ENCODE assay signal across 21 cellular contexts in the genomic region with DNA sequence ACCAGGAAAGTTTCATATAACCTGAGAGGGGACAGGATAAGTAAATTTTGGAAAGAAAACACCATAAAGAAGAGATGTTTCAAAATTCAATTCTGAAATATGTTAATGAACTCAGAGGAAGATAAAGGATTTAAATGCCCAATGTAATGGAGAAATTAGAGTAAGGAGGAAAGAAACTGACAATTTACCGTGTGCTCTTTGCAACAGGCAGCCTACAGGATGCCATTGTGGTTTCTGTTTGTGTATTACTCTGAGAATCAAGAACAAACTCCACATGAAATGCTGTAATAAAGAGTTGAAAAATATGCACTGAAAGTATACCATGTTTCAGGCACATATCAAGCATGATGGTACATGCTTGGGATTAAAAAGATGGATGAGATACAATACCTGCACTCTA. TPM values are rescaled to one million over a fixed set of nuclear protein-coding genes. Genes with fewer than 3 reads are reported as not detected.
DNase-seq lines count a peak whose midpoint lies in the region; ATAC-seq, FAIRE-seq and TF ChIP-seq lines count a peak whose summit lies in the region.
"Had no signal": no experiment of that assay in that cellular context is flagged by ENCODE, and none has a peak within 500 bp of the region (broad histone marks: within the 10 kb centered on the region; RNA-seq: fewer than 3 reads in every experiment).

No MANE protein-coding gene starts in this region.

- H3K4me1 ChIP-seq in CD4-positive, CD25-positive, alpha-beta regulatory T cell (ENCODE audit: control insufficient read depth, insufficient read depth, low read length, poor library complexity, severe bottlenecking), result peaks cover 34% of the 10 kb centered on the region
- H3K4me1 ChIP-seq in OCI-LY1 (ENCODE audit: insufficient read depth, low read length, severe bottlenecking), result peaks cover 60% of the 10 kb centered on the region
- peaks cover 9 to 14% (median 10%) of the 10 kb centered on the region in 3 donors for H3K4me1 ChIP-seq in pancreas
- H3K4me1 ChIP-seq in upper lobe of left lung, result peaks cover 3 to 12% (median 9%) of the 10 kb centered on the region in 4 donors
- H3K4me1 ChIP-seq: upper lobe of right lung had no signal

- no peaks in the 10 kb centered on the region for H3K27me3 Mint-ChIP-seq in CD4-positive, CD25-positive, alpha-beta regulatory T cell
- no peaks in the 10 kb centered on the region for H3K27me3 Mint-ChIP-seq in immature natural killer cell (ENCODE audit: low read depth in 3 of 3)
- H3K27me3 Mint-ChIP-seq: activated CD4-positive, alpha-beta memory T cell treated with anti-CD3 and anti-CD28 coated beads, Interleukin-2, amount 10 ng/mL, durations not matched to agents 7 days and 5 days had no signal

- no peak for TF ChIP-seq POLR2A in GM12892 (IDR thresholded peaks at IDR 0.05; ENCODE audit: low read depth, low read length)
- TF ChIP-seq POLR2A in upper lobe of left lung (IDR thresholded peaks at IDR 0.05), result no peak

- H3K9me3 Mint-ChIP-seq in CD4-positive, CD25-positive, alpha-beta regulatory T cell, result no peaks in the 10 kb centered on the region
- no peaks in the 10 kb centered on the region for H3K9me3 Mint-ChIP-seq in immature natural killer cell
- H3K9me3 Mint-ChIP-seq: activated CD4-positive, alpha-beta memory T cell treated with anti-CD3 and anti-CD28 coated beads, Interleukin-2, amount 10 ng/mL, durations not matched to agents 7 days and 5 days had no signal

- intact Hi-C loops in pancreas (cut with DNase I), result no loop called here

- no peaks in the 10 kb centered on the region for H3K27me3 ChIP-seq in CD4-positive, CD25-positive, alpha-beta regulatory T cell (ENCODE audit: control insufficient read depth, insufficient read depth, low read length)
- H3K27me3 ChIP-seq in OCI-LY1 (ENCODE audit: insufficient read depth, low read length) (no peaks in the 10 kb centered on the region), pancreas (no peaks in the 10 kb centered on the region), upper lobe of left lung (no peaks in the 10 kb centered on the region)
- H3K27me3 ChIP-seq: upper lobe of right lung had no signal

- FAIRE-seq in GM12892 (lab: Jason Lieb, UNC) (peak; percentile 46), pancreas (lab: Jason Lieb, UNC) (no peak)

- peak in 1 of 2 donors; percentile 48 for ATAC-seq in CD4-positive, CD25-positive, alpha-beta regulatory T cell (ENCODE audit: low read depth in 2 of 2)
- ATAC-seq in pancreas, result no peak
- no peak for ATAC-seq in upper lobe of left lung (ENCODE audit: low FRiP score in 2 of 2)
- no peak for ATAC-seq in activated CD4-positive, CD25-positive, alpha-beta regulatory T cell treated with anti-CD3 and anti-CD28 coated beads, Interleukin-2, amount 50 U/mL, for 24 hours
- ATAC-seq: esophagus mucosa, PC-3, Right ventricle myocardium inferior, upper lobe of right lung had no signal

- H3K9me3 ChIP-seq in CD4-positive, CD25-positive, alpha-beta regulatory T cell (ENCODE audit: control insufficient read depth in 2 of 2, low read length in 2 of 2), result no peaks in the 10 kb centered on the region
- H3K9me3 ChIP-seq in OCI-LY1 (ENCODE audit: low read length), result peaks cover 5% of the 10 kb centered on the region; the same call in 1 of the 2 replicates
- H3K9me3 ChIP-seq in pancreas, result no peaks in the 10 kb centered on the region
- no peaks in the 10 kb centered on the region for H3K9me3 ChIP-seq in upper lobe of left lung
- H3K9me3 ChIP-seq: upper lobe of right lung had no signal

- H3K9me2 ChIP-seq in OCI-LY1 (ENCODE audit: low read depth, low read length), result no peaks in the 10 kb centered on the region

- peak overlapping the region in 2 of 3 donors; percentile 42 to 52 for H3K27ac Mint-ChIP-seq in CD4-positive, CD25-positive, alpha-beta regulatory T cell
- no peak overlapping the region for H3K27ac Mint-ChIP-seq in immature natural killer cell
- H3K27ac Mint-ChIP-seq: activated CD4-positive, alpha-beta memory T cell treated with anti-CD3 and anti-CD28 coated beads, Interleukin-2, amount 10 ng/mL, durations not matched to agents 7 days and 5 days had no signal

- H3K4me2 ChIP-seq in OCI-LY1 (ENCODE audit: low read length), result no peak overlapping the region

- H3K27ac ChIP-seq in CD4-positive, CD25-positive, alpha-beta regulatory T cell (ENCODE audit: insufficient read depth, low read length, poor library complexity, severe bottlenecking), result no peak overlapping the region
- H3K27ac ChIP-seq in OCI-LY1 (ENCODE audit: low read depth, low read length, poor library complexity, severe bottlenecking) (peak overlapping the region; percentile 89), pancreas (no peak overlapping the region), upper lobe of left lung (peak overlapping the region in 1 of 4 donors; percentile 10)
- H3K27ac ChIP-seq: upper lobe of right lung had no signal

- peak overlapping the region; percentile 9 to 56 (median 43) for H3K4me3 Mint-ChIP-seq in CD4-positive, CD25-positive, alpha-beta regulatory T cell
- peak overlapping the region in 3 of 5 donors; percentile 12 to 20 (median 15) for H3K4me3 Mint-ChIP-seq in immature natural killer cell
- H3K4me3 Mint-ChIP-seq: activated CD4-positive, alpha-beta memory T cell treated with anti-CD3 and anti-CD28 coated beads, Interleukin-2, amount 10 ng/mL, durations not matched to agents 7 days and 5 days had no signal

- in situ Hi-C loops in ACHN (cut with HindIII; ENCODE audit: low pct_ligation_motif_present, low pct_unique_long_range_greater_than_20kb, low sequenced_read_pairs), result no loop called here

- H3K9ac ChIP-seq in OCI-LY1 (ENCODE audit: low read length), result no peak overlapping the region

- H3F3A ChIP-seq in OCI-LY1 (ENCODE audit: insufficient read depth, low read length), result no peaks in the 10 kb centered on the region

- peaks cover 27 to 47% (median 34%) of the 10 kb centered on the region in 4 donors for H3K4me1 Mint-ChIP-seq in CD4-positive, CD25-positive, alpha-beta regulatory T cell
- H3K4me1 Mint-ChIP-seq in immature natural killer cell, result peaks cover 17 to 18% of the 10 kb centered on the region in 2 donors

- no peaks in the 10 kb centered on the region for H3K79me2 ChIP-seq in OCI-LY1 (ENCODE audit: insufficient read depth, low read length)

- no peaks in the 10 kb centered on the region for H3K36me3 ChIP-seq in CD4-positive, CD25-positive, alpha-beta regulatory T cell (ENCODE audit: control insufficient read depth, insufficient read depth, low read length)
- H3K36me3 ChIP-seq in OCI-LY1 (ENCODE audit: insufficient read depth, low read length) (no peaks in the 10 kb centered on the region), pancreas (no peaks in the 10 kb centered on the region), upper lobe of left lung (no peaks in the 10 kb centered on the region)
- H3K36me3 ChIP-seq: upper lobe of right lung had no signal

- peak overlapping the region; percentile 65 for H3K4me3 ChIP-seq in CD4-positive, CD25-positive, alpha-beta regulatory T cell (ENCODE audit: low read depth, low read length)
- no peak overlapping the region for H3K4me3 ChIP-seq in OCI-LY1 (ENCODE audit: low read depth, low read length, poor library complexity, severe bottlenecking)
- no peak overlapping the region for H3K4me3 ChIP-seq in pancreas
- no peak overlapping the region for H3K4me3 ChIP-seq in upper lobe of left lung
- H3K4me3 ChIP-seq: upper lobe of right lung had no signal

- TF ChIP-seq EP300 in upper lobe of left lung (IDR thresholded peaks at IDR 0.05), result no peak

- H4K20me1 ChIP-seq in OCI-LY1 (ENCODE audit: insufficient read depth, low read length), result no peaks in the 10 kb centered on the region

- H2AFZ ChIP-seq in OCI-LY1 (ENCODE audit: low read length), result no peak overlapping the region

- no peaks in the 10 kb centered on the region for H3K36me3 Mint-ChIP-seq in CD4-positive, CD25-positive, alpha-beta regulatory T cell
- no peaks in the 10 kb centered on the region for H3K36me3 Mint-ChIP-seq in immature natural killer cell

- WGBS in pancreas, 2 donors, result 84 to 89% methylated on average over 1 of the region's 1 CpG
- WGBS in upper lobe of left lung, 2 donors, result 50 to 52% methylated on average over 1 of the region's 1 CpG

- peak in 2 of 3 donors; percentile 16 to 56 for DNase-seq in CD4-positive, CD25-positive, alpha-beta regulatory T cell
- DNase-seq in GM12892 (ENCODE audit: insufficient read length) (no peak), immature natural killer cell (no peak), ACHN (no peak), pancreas (no peak), upper lobe of left lung (no peak)
- DNase-seq: activated CD4-positive, alpha-beta memory T cell treated with anti-CD3 and anti-CD28 coated beads, Interleukin-2, amount 10 ng/mL, durations not matched to agents 7 days and 5 days; activated CD4-positive, CD25-positive, alpha-beta regulatory T cell; activated naive CD4-positive, alpha-beta T cell; activated T-cell treated with anti-CD3 and anti-CD28 coated beads for 4 hours; C1 segment of cervical spinal cord; effector memory CD4-positive, alpha-beta T cell; foreskin melanocyte; GDM1; occipital lobe; PC-3; upper lobe of right lung had no signal

- no peak for TF ChIP-seq CTCF in OCI-LY1 (IDR thresholded peaks at IDR 0.05; ENCODE audit: low read length)
- TF ChIP-seq CTCF in pancreas (IDR thresholded peaks at IDR 0.05), result no peak
- TF ChIP-seq CTCF in upper lobe of left lung (IDR thresholded peaks at IDR 0.05), result no peak

RNA-seq across cellular contexts. Expression of gene GLCCI1, which starts 44.8 kb away (rescaled TPM):
- 88.1 TPM for total RNA-seq in CD4-positive, CD25-positive, alpha-beta regulatory T cell
- polyA plus RNA-seq in CD4-positive, CD25-positive, alpha-beta regulatory T cell, result 10 to 100 TPM; 12.6 to 36.7 (median 23.7) TPM
- 49.8 TPM for polyA plus RNA-seq in GM12892 (2012; ENCODE audit: missing spikeins)
- 10 to 100 TPM; 13.8 to 33.2 (median 18.0) TPM for polyA plus RNA-seq in immature natural killer cell
- 1 to 10 TPM; 2.0 to 7.4 (median 3.2) TPM for total RNA-seq in pancreas
- 1 to 10 TPM; 2.4 to 2.5 TPM for polyA plus RNA-seq in pancreas
- 100 to 1,000 TPM in 1 of 6 donors, 10 to 100 TPM in 5; 27.4 to 240 (median 46.6) TPM for total RNA-seq in upper lobe of left lung

Comparison
In these comparisons a context has a peak if more than half of its experiments do, and no peak if none do; other contexts are left out.
1. DNase-seq: peak in CD4-positive, CD25-positive, alpha-beta regulatory T cell (2 of 3); none in GM12892 (single experiment), immature natural killer cell (0 of 3), ACHN (single experiment), pancreas (0 of 6) and upper lobe of left lung (0 of 2).
2. H3K27ac Mint-ChIP-seq: peak in CD4-positive, CD25-positive, alpha-beta regulatory T cell (2 of 3); none in immature natural killer cell (0 of 6).